Comparison of ENCODE assay signal across 8 cellular contexts in genomic region chr3:120741837-120742197, GRCh38. TPM values are rescaled to one million over a fixed set of nuclear protein-coding genes. Genes with fewer than 3 reads are reported as not detected.
DNase-seq lines count a peak whose midpoint lies in the region; ATAC-seq, FAIRE-seq and TF ChIP-seq lines count a peak whose summit lies in the region.

No MANE protein-coding gene starts in this region.

- peak; percentile 8 for ATAC-seq in GM19372 (IDR thresholded peaks at IDR 0.05; ENCODE audit: low read depth, unreplicated experiment)
- ATAC-seq in left lung: peak; percentile 37

- peaks cover 4 to 9% of the 10 kb centered on the region in 2 donors for H3K4me1 ChIP-seq in ascending aorta
- H3K4me1 ChIP-seq in left lung: peaks cover 0 to 22% of the 10 kb centered on the region in 2 donors
- H3K4me1 ChIP-seq in tibial artery: peaks cover 0 to 18% (median 12%) of the 10 kb centered on the region in 4 donors

- intact Hi-C loops in CD14-positive monocyte (cut with micrococcal nuclease) (loop anchor here (5.0 to 10.0 kb wide), 4 partner anchors 145 to 647 kb away; partner anchors contain the start of genes GSK3B (in 2 of the 2), NDUFB4 (in 2 of the 2) and LRRC58 (in 1 of the 2)), ascending aorta (cut with DNase I) (loop anchor here (1.0 to 10.0 kb wide), 7 partner anchors 146 to 1277 kb away; partner anchors contain the start of genes EAF2, GSK3B, IQCB1 and LRRC58), left lung (cut with DNase I) (no loop called here), tibial artery (cut with DNase I; ENCODE audit: low total_unique reads) (loop anchor here (5.0 to 10.0 kb wide), 4 partner anchors 145 to 1003 kb away; partner anchors contain the start of genes GOLGB1, GSK3B and NDUFB4)

- H3K36me3 Mint-ChIP-seq in CD14-positive monocyte: peaks cover 12 to 14% of the 10 kb centered on the region in 2 donors

- TF ChIP-seq CTCF in CD14-positive monocyte (IDR thresholded peaks at IDR 0.05): no peak
- TF ChIP-seq CTCF in ascending aorta (IDR thresholded peaks at IDR 0.05): no peak
- TF ChIP-seq CTCF in left lung (IDR thresholded peaks at IDR 0.05): no peak
- TF ChIP-seq CTCF in tibial artery (IDR thresholded peaks at IDR 0.05): no peak

- no peak for FAIRE-seq in H54 (lab: Jason Lieb, UNC)

- H3K27ac Mint-ChIP-seq in CD14-positive monocyte: peak overlapping the region; percentile 98 to 100 (median 99)

- H3K9me3 Mint-ChIP-seq in CD14-positive monocyte: peaks cover 7 to 15% (median 8%) of the 10 kb centered on the region in 7 donors

- no peak for TF ChIP-seq POLR2A in H54 (IDR thresholded peaks at IDR 0.05; ENCODE audit: low read depth, low read length)

- peak overlapping the region; percentile 94 to 98 for H3K4me3 Mint-ChIP-seq in CD14-positive monocyte

- H3K4me1 Mint-ChIP-seq in CD14-positive monocyte: peaks cover 21% of the 10 kb centered on the region

- no peak for DNase-seq in CD14-positive monocyte (ENCODE audit: low spot score)
- peak; percentile 62 for DNase-seq in HT-29 (ENCODE audit: low spot score)
- DNase-seq in ascending aorta (ENCODE audit: low spot score in 2 of 2): no peak
- no peak for DNase-seq in left lung
- DNase-seq in tibial artery: no peak
- DNase-seq in H54 (ENCODE audit: insufficient read length, low spot score): no peak
- no peak for DNase-seq in NCI-H2081 treated with DMSO at 0.1 percent for 48 hours (lab: John Stamatoyannopoulos, UW)

- H3K9me3 ChIP-seq in ascending aorta (peaks cover 0 to 32% of the 10 kb centered on the region in 2 donors), left lung (no peaks in the 10 kb centered on the region), tibial artery (no peaks in the 10 kb centered on the region)

- H3K27me3 ChIP-seq in ascending aorta: no peaks in the 10 kb centered on the region
- H3K27me3 ChIP-seq in left lung: no peaks in the 10 kb centered on the region
- H3K27me3 ChIP-seq in tibial artery: no peaks in the 10 kb centered on the region

- peaks cover 0 to 2% (median 0%) of the 10 kb centered on the region in 3 donors for H3K27me3 Mint-ChIP-seq in CD14-positive monocyte (ENCODE audit: low read depth in 3 of 3)

- H3K4me3 ChIP-seq in ascending aorta: peak overlapping the region; percentile 87 to 97
- peak overlapping the region; percentile 65 to 81 for H3K4me3 ChIP-seq in left lung
- peak overlapping the region; percentile 68 to 93 for H3K4me3 ChIP-seq in tibial artery

- H3K36me3 ChIP-seq in ascending aorta: peaks cover 5 to 18% of the 10 kb centered on the region in 2 donors
- H3K36me3 ChIP-seq in left lung: peaks cover 0 to 6% of the 10 kb centered on the region in 2 donors
- peaks cover 12 to 16% (median 15%) of the 10 kb centered on the region in 3 donors for H3K36me3 ChIP-seq in tibial artery

- H3K27ac ChIP-seq in ascending aorta (peak overlapping the region; percentile 92 to 93), left lung (peak overlapping the region; percentile 94 to 98), tibial artery (peak overlapping the region; percentile 89 to 91)

RNA-seq across cellular contexts. Expression of gene RABL3, which starts 0.5 kb away (rescaled TPM):
- 10 to 100 TPM; 11.5 to 14.9 TPM for polyA plus RNA-seq in CD14-positive monocyte
- total RNA-seq in HT-29 (2014; rRNA removed; shearing (Covaris generic)): 6.8 and 13.3 TPM in 2 replicates
- total RNA-seq in ascending aorta: 3.0 TPM
- total RNA-seq in left lung: 10 to 100 TPM; 19.0 to 20.0 TPM

RNA-seq across cellular contexts. Expression of gene GTF2E1, which starts 0.7 kb away (rescaled TPM):
- polyA plus RNA-seq in CD14-positive monocyte: 1 to 10 TPM; 6.9 to 7.9 TPM
- 7.3 and 8.9 TPM in 2 replicates for total RNA-seq in HT-29 (2014; rRNA removed; shearing (Covaris generic))
- total RNA-seq in ascending aorta (4.4 TPM), left lung (10 to 100 TPM; 14.5 to 21.5 TPM)

RNA-seq across cellular contexts. Expression of gene HGD, which starts 59.8 kb away (rescaled TPM):
- polyA plus RNA-seq in CD14-positive monocyte: under 1 TPM in 1 of 2 donors, not detected in 1; 0.38 TPM
- 17.6 and 20.7 TPM in 2 replicates for total RNA-seq in HT-29 (2014; rRNA removed; shearing (Covaris generic))
- 19.2 TPM for total RNA-seq in ascending aorta
- 1 to 10 TPM; 1.0 to 2.4 TPM for total RNA-seq in left lung

Comparison
In these comparisons a context has a peak if more than half of its experiments do, and no peak if none do; other contexts are left out.
1. intact Hi-C loops: an anchor here in CD14-positive monocyte (5.0 to 10.0 kb wide), ascending aorta (1.0 to 10.0 kb wide) and tibial artery (5.0 to 10.0 kb wide); none called in left lung.